ENCODE assay signal across 10 cellular contexts in the genomic region with DNA sequence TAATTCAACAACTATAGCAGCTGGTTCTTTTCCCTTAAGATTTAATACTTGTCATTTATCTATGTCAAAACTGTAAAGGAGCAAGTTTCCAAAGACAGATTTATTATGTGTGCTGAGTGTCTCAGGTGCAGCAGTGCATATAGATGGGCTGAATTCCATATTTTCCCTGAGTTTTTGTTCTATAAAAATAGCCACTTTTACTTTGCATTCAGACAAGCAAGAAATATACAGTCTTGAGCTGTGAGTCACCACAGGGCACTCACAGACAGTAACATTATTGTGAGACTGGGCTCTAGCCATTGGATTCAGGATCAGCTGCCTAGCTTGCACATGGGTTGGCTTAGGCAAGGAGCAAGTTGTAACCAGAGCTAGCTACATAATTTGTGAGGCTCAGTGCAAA.
A peak's percentile ranks its signal among the peaks of the same experiment; 100 is the strongest.
DNase-seq lines count a peak whose midpoint lies in the region; ATAC-seq and TF ChIP-seq lines count a peak whose summit lies in the region.
"Had no signal": no experiment of that assay in that cellular context is flagged by ENCODE, and none has a peak within 500 bp of the region (broad histone marks: within the 10 kb centered on the region; RNA-seq: fewer than 3 reads in every experiment).

No MANE protein-coding gene starts in this region.

- H3K36me3 ChIP-seq in gastroesophageal sphincter (no peaks in the 10 kb centered on the region), Peyer's patch (no peaks in the 10 kb centered on the region)

- no peaks in the 10 kb centered on the region for H3K9me3 ChIP-seq in gastroesophageal sphincter
- no peaks in the 10 kb centered on the region for H3K9me3 ChIP-seq in Peyer's patch

- H3K36me3 Mint-ChIP-seq in WTC11 = no peaks in the 10 kb centered on the region

- peak overlapping the region; percentile 4 to 80 (median 77) for H3K27ac ChIP-seq in gastroesophageal sphincter
- H3K27ac ChIP-seq in Peyer's patch = no peak overlapping the region

- peaks cover 4 to 37% (median 8%) of the 10 kb centered on the region in 3 donors for H3K4me1 ChIP-seq in gastroesophageal sphincter
- no peaks in the 10 kb centered on the region for H3K4me1 ChIP-seq in Peyer's patch

- H3K27me3 Mint-ChIP-seq in WTC11 (ENCODE audit: low read depth) = peaks cover 6% of the 10 kb centered on the region; the same call in 1 of the 2 replicates

- DNase-seq in ELR (ENCODE audit: low read depth) = peak; percentile 45
- DNase-seq in SK-MEL-5 (ENCODE audit: low read depth, low spot score) = peak; percentile 96
- DNase-seq in retinal pigment epithelial cell (ENCODE audit: low read depth) = peak; percentile 89
- no peak for DNase-seq in Peyer's patch
- DNase-seq in activated CD4-positive, alpha-beta T cell treated with anti-CD3 and anti-CD28 coated beads, Interleukin-2, amount 50 U/mL, for 1 hour = no peak
- no peak for DNase-seq in WTC11 (ENCODE audit: low spot score)
- DNase-seq in stimulated activated naive CD4-positive, alpha-beta T cell (lab: John Stamatoyannopoulos, UW) = no peak
- DNase-seq: SHP77 treated with DMSO at 0.1 percent for 48 hours; stimulated activated naive CD8-positive, alpha-beta T cell treated with anti-CD3 and anti-CD28 coated beads, Interleukin-15, amount 100 ng/mL, for 72 hours had no signal

- TF ChIP-seq CTCF in gastroesophageal sphincter (IDR thresholded peaks at IDR 0.05) (no peak), retinal pigment epithelial cell (conservative IDR thresholded peaks at IDR 0.05; ENCODE audit: low read depth, low read length) (no peak), Peyer's patch (IDR thresholded peaks at IDR 0.05) (no peak), WTC11 (IDR thresholded peaks at IDR 0.05) (no peak)

- POLR2A ChIA-PET in WTC11 (lab: Charles Lee) = no interaction called here

- in situ Hi-C loops in SK-MEL-5 (cut with HindIII; ENCODE audit: low pct_unique_long_range_greater_than_20kb, low sequenced_read_pairs) = no loop called here

- H3K4me3 ChIP-seq in gastroesophageal sphincter (no peak overlapping the region), retinal pigment epithelial cell (ENCODE audit: low read length) (no peak overlapping the region), Peyer's patch (no peak overlapping the region)

- no peak for TF ChIP-seq EP300 in gastroesophageal sphincter (IDR thresholded peaks at IDR 0.05)

- no peaks in the 10 kb centered on the region for H3K27me3 ChIP-seq in gastroesophageal sphincter
- no peaks in the 10 kb centered on the region for H3K27me3 ChIP-seq in Peyer's patch

- peaks cover 8% of the 10 kb centered on the region for H3K9me3 Mint-ChIP-seq in WTC11
- H3K9me3 Mint-ChIP-seq: stimulated activated naive CD8-positive, alpha-beta T cell treated with anti-CD3 and anti-CD28 coated beads, Interleukin-15, amount 100 ng/mL, for 72 hours had no signal

- H3K27ac Mint-ChIP-seq in WTC11 = no peak overlapping the region
- H3K27ac Mint-ChIP-seq: stimulated activated naive CD8-positive, alpha-beta T cell treated with anti-CD3 and anti-CD28 coated beads, Interleukin-15, amount 100 ng/mL, for 72 hours had no signal

- no peak for TF ChIP-seq POLR2A in gastroesophageal sphincter (IDR thresholded peaks at IDR 0.05)
- TF ChIP-seq POLR2A in Peyer's patch (IDR thresholded peaks at IDR 0.05) = no peak

- no peak overlapping the region for H3K4me3 Mint-ChIP-seq in WTC11
- H3K4me3 Mint-ChIP-seq: stimulated activated naive CD8-positive, alpha-beta T cell treated with anti-CD3 and anti-CD28 coated beads, Interleukin-15, amount 100 ng/mL, for 72 hours had no signal

- H3K4me1 Mint-ChIP-seq in WTC11 = peaks cover 4% of the 10 kb centered on the region; the same call in 1 of the 2 replicates
- H3K4me1 Mint-ChIP-seq: stimulated activated naive CD8-positive, alpha-beta T cell treated with anti-CD3 and anti-CD28 coated beads, Interleukin-15, amount 100 ng/mL, for 72 hours had no signal

- ATAC-seq in gastroesophageal sphincter (peak; percentile 77), WTC11 (no peak)
- ATAC-seq: stimulated activated naive CD8-positive, alpha-beta T cell treated with anti-CD3 and anti-CD28 coated beads, Interleukin-15, amount 100 ng/mL, for 72 hours had no signal

- CTCF ChIA-PET in WTC11 (lab: Charles Lee) = interaction anchor here (1.2 to 1.9 kb wide), 2 partner anchors 52 to 151 kb away, joined by 3 to 6 read pairs; no protein-coding TSS in a partner anchor

TF ChIP-seq in WTC11, 78 proteins besides CTCF, POLR2A, EP300 and RAD21:
- TF ChIP-seq TCF7 (CRISPR knock-in tag; IDR thresholded peaks at IDR 0.05; ENCODE audit: low read depth) (no peak), ZNF263 (CRISPR knock-in tag; IDR thresholded peaks at IDR 0.05; ENCODE audit: low read depth) (no peak), NFATC4 (CRISPR knock-in tag; IDR thresholded peaks at IDR 0.05) (no peak), SMAD4 (CRISPR knock-in tag; IDR thresholded peaks at IDR 0.05) (no peak), ZNF121 (CRISPR knock-in tag; IDR thresholded peaks at IDR 0.05) (no peak)
- TF ChIP-seq, protein P1, sequence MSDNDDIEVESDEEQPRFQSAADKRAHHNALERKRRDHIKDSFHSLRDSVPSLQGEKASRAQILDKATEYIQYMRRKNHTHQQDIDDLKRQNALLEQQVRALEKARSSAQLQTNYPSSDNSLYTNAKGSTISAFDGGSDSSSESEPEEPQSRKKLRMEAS (CRISPR knock-in tag; IDR thresholded peaks at IDR 0.05) = no peak
- TF ChIP-seq, protein P2, sequence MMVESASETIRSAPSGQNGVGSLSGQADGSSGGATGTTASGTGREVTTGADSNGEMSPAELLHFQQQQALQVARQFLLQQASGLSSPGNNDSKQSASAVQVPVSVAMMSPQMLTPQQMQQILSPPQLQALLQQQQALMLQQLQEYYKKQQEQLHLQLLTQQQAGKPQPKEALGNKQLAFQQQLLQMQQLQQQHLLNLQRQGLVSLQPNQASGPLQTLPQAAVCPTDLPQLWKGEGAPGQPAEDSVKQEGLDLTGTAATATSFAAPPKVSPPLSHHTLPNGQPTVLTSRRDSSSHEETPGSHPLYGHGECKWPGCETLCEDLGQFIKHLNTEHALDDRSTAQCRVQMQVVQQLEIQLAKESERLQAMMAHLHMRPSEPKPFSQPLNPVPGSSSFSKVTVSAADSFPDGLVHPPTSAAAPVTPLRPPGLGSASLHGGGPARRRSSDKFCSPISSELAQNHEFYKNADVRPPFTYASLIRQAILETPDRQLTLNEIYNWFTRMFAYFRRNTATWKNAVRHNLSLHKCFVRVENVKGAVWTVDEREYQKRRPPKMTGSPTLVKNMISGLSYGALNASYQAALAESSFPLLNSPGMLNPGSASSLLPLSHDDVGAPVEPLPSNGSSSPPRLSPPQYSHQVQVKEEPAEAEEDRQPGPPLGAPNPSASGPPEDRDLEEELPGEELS (CRISPR knock-in tag; IDR thresholded peaks at IDR 0.05) = no peak
- TF ChIP-seq, protein P3, sequence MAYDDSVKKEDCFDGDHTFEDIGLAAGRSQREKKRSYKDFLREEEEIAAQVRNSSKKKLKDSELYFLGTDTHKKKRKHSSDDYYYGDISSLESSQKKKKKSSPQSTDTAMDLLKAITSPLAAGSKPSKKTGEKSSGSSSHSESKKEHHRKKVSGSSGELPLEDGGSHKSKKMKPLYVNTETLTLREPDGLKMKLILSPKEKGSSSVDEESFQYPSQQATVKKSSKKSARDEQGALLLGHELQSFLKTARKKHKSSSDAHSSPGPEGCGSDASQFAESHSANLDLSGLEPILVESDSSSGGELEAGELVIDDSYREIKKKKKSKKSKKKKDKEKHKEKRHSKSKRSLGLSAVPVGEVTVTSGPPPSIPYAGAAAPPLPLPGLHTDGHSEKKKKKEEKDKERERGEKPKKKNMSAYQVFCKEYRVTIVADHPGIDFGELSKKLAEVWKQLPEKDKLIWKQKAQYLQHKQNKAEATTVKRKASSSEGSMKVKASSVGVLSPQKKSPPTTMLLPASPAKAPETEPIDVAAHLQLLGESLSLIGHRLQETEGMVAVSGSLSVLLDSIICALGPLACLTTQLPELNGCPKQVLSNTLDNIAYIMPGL (CRISPR knock-in tag; IDR thresholded peaks at IDR 0.05) = no peak
- TF ChIP-seq, protein P4, sequence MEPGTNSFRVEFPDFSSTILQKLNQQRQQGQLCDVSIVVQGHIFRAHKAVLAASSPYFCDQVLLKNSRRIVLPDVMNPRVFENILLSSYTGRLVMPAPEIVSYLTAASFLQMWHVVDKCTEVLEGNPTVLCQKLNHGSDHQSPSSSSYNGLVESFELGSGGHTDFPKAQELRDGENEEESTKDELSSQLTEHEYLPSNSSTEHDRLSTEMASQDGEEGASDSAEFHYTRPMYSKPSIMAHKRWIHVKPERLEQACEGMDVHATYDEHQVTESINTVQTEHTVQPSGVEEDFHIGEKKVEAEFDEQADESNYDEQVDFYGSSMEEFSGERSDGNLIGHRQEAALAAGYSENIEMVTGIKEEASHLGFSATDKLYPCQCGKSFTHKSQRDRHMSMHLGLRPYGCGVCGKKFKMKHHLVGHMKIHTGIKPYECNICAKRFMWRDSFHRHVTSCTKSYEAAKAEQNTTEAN (CRISPR knock-in tag; IDR thresholded peaks at IDR 0.05) = no peak
- TF ChIP-seq, protein P5, sequence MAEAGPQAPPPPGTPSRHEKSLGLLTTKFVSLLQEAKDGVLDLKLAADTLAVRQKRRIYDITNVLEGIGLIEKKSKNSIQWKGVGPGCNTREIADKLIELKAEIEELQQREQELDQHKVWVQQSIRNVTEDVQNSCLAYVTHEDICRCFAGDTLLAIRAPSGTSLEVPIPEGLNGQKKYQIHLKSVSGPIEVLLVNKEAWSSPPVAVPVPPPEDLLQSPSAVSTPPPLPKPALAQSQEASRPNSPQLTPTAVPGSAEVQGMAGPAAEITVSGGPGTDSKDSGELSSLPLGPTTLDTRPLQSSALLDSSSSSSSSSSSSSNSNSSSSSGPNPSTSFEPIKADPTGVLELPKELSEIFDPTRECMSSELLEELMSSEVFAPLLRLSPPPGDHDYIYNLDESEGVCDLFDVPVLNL (CRISPR knock-in tag; IDR thresholded peaks at IDR 0.05; ENCODE audit: borderline replicate concordance, low read depth) = no peak

Comparison
In these comparisons a context has a peak if more than half of its experiments do, and no peak if none do; other contexts are left out.
1. DNase-seq: peak in ELR (single experiment), SK-MEL-5 (single experiment) and retinal pigment epithelial cell (single experiment); none in Peyer's patch (0 of 3), activated CD4-positive, alpha-beta T cell treated with anti-CD3 and anti-CD28 coated beads, Interleukin-2, amount 50 U/mL, for 1 hour (single experiment), WTC11 (single experiment) and stimulated activated naive CD4-positive, alpha-beta T cell (0 of 6).
2. H3K27ac ChIP-seq: peak in gastroesophageal sphincter (4 of 4); none in Peyer's patch (0 of 4).